In the genomic region with DNA sequence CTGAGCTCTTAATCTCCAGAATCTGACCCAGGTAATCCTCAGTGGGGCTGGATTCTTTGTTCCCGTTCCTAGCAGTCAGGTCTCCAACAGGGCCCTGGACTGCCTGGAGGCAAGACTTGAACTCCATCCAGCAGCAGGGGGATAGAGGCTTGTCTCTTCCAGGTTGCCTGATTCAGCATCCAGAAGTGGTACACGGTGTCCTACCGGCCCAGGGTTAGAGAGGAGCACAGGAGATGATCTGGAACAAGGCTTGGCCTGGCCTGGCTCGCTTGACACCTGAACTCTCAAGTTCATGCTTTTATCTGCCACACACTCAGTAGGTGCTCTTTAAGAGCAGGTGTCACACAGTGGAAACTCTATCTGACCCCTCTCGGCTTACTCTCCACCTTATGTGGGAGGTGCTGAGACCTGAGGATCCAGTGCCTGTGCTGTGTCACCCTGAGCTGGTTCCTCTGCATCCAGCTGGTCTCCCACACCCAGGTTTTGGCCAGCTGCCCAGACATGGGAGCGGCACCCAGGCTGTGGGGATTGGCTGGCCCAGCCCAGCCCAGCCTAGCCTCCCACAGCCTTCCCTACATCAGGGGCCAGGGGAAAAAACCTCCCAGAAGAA, we compare ENCODE assay signal across 10 cellular contexts. TPM values are rescaled to one million over a fixed set of nuclear protein-coding genes. Genes with fewer than 3 reads are reported as not detected.
DNase-seq lines count a peak whose midpoint lies in the region; ATAC-seq and TF ChIP-seq lines count a peak whose summit lies in the region.
"Had no signal": no experiment of that assay in that cellular context is flagged by ENCODE, and none has a peak within 500 bp of the region (broad histone marks: within the 10 kb centered on the region; RNA-seq: fewer than 3 reads in every experiment).

A gene with protein sequence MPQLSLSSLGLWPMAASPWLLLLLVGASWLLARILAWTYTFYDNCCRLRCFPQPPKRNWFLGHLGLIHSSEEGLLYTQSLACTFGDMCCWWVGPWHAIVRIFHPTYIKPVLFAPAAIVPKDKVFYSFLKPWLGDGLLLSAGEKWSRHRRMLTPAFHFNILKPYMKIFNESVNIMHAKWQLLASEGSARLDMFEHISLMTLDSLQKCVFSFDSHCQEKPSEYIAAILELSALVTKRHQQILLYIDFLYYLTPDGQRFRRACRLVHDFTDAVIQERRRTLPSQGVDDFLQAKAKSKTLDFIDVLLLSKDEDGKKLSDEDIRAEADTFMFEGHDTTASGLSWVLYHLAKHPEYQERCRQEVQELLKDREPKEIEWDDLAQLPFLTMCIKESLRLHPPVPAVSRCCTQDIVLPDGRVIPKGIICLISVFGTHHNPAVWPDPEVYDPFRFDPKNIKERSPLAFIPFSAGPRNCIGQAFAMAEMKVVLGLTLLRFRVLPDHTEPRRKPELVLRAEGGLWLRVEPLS (plus strand): TSS at position 604 of the 610 bp plus-strand sequence. CDS start 519 bp downstream, outside the sequence.

- peak; percentile 35 for DNase-seq in DMS79 treated with DMSO at 0.1 percent for 48 hours (lab: John Stamatoyannopoulos, UW)
- peak; percentile 25 for DNase-seq in NCI-H2107 treated with DMSO at 0.1 percent for 48 hours (lab: John Stamatoyannopoulos, UW; ENCODE audit: unreplicated experiment)
- DNase-seq in omental fat pad (ENCODE audit: low spot score), result no peak
- DNase-seq in NCI-H1417 treated with DMSO at 0.1 percent for 48 hours (lab: John Stamatoyannopoulos, UW), result no peak
- no peak for DNase-seq in T-helper 9 cell
- no peak for DNase-seq in NCI-H1694 treated with DMSO at 0.1 percent for 48 hours (lab: John Stamatoyannopoulos, UW)
- DNase-seq: T-helper 2 cell had no signal

- peaks cover 31 to 38% of the 10 kb centered on the region in 2 donors for H3K4me1 ChIP-seq in duodenal mucosa (ENCODE audit: control insufficient read depth in 1 of 2, insufficient read depth in 2 of 2, low read length in 2 of 2)
- H3K4me1 ChIP-seq: tibial artery had no signal

- peak within 1 kb of the TSS; percentile 46 to 49 for H3K4me3 ChIP-seq in duodenal mucosa (ENCODE audit: low read depth in 1 of 2, low read length in 2 of 2)
- H3K4me3 ChIP-seq: tibial artery had no signal

- H3K27ac ChIP-seq in duodenal mucosa (ENCODE audit: low read depth, low read length), result peak within 1 kb of the TSS; percentile 88
- H3K27ac ChIP-seq: tibial artery had no signal

- H3K9ac ChIP-seq in duodenal mucosa (ENCODE audit: low read depth in 1 of 2, low read length in 2 of 2), result peak within 1 kb of the TSS; percentile 48 to 54

- H3K36me3 ChIP-seq in duodenal mucosa (ENCODE audit: control insufficient read depth in 1 of 2, insufficient read depth in 2 of 2, low read length in 2 of 2), result no peaks in the 10 kb centered on the region
- H3K36me3 ChIP-seq: tibial artery had no signal

- ATAC-seq in omental fat pad (ENCODE audit: low FRiP score) (peak; percentile 43), HG02610 (IDR thresholded peaks at IDR 0.05; ENCODE audit: unreplicated experiment) (no peak)

- no peaks in the 10 kb centered on the region for H3K27me3 ChIP-seq in duodenal mucosa (ENCODE audit: control insufficient read depth in 1 of 2, insufficient read depth in 2 of 2, low read length in 2 of 2)

- TF ChIP-seq CTCF in omental fat pad (IDR thresholded peaks at IDR 0.05), result no peak

- H3K9me3 ChIP-seq in duodenal mucosa (ENCODE audit: control insufficient read depth in 1 of 2, low read length in 2 of 2), result no peaks in the 10 kb centered on the region
- H3K9me3 ChIP-seq: tibial artery had no signal

RNA-seq across cellular contexts. Expression of the gene that starts here (rescaled TPM):
- 10 to 100 TPM in 1 of 4 donors, 1 to 10 TPM in 2, under 1 TPM in 1; 0.31 to 11.5 (median 1.5) TPM for total RNA-seq in omental fat pad

Comparison
In these comparisons a context has a peak if more than half of its experiments do, and no peak if none do; other contexts are left out.
1. DNase-seq: peak in DMS79 treated with DMSO at 0.1 percent for 48 hours (single experiment) and NCI-H2107 treated with DMSO at 0.1 percent for 48 hours (single experiment); none in omental fat pad (single experiment), NCI-H1417 treated with DMSO at 0.1 percent for 48 hours (single experiment), T-helper 9 cell (single experiment) and NCI-H1694 treated with DMSO at 0.1 percent for 48 hours (single experiment).